1 cellular context compared by ENCODE assay signal in the genomic region with DNA sequence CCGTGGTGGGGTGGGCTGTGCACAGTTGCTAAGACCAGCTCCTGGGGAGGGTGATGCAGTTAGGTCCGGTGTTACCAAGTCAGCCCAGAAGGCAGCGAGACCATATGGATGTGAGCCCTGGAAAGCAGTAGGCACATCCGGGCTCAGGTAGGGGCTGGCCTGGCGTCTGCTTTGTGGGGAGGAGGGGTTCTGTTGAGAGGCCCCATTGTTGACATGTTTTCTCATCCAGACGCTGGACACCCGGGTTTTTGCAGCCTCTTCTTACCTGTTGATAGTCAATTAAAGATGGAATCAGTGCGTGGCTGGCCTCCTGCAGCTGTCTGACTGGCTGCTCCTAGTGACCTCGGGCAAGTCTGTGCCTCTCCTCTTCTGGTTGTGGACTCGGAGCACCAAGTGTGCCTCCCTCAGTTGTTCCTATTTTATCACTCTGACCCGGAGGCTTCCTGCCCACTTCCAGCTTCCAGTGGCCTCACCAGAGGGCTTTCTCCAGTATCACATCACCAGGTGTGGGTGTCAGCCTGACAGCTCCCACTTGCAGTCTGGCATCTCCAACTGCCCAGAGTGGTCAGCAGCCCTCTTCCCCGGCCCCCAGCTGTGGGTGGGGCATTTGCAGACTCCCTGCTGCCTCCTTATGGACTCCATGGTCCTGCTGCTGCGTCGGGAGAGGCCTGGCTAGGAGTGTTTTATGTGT.
TF ChIP-seq lines count a peak whose summit lies in the region.

No MANE protein-coding gene starts in this region.

TF ChIP-seq in WTC11, 78 proteins besides CTCF, POLR2A, EP300 and RAD21 (continued from another document):
- no peak for TF ChIP-seq CDX4 (CRISPR knock-in tag; IDR thresholded peaks at IDR 0.05; ENCODE audit: borderline replicate concordance)
- no peak for TF ChIP-seq ZNF263 (CRISPR knock-in tag; IDR thresholded peaks at IDR 0.05; ENCODE audit: low read depth)
- TF ChIP-seq MLX (CRISPR knock-in tag; IDR thresholded peaks at IDR 0.05): no peak
- no peak for TF ChIP-seq ZNF396 (CRISPR knock-in tag; IDR thresholded peaks at IDR 0.05; ENCODE audit: borderline replicate concordance)
- TF ChIP-seq, protein P1, sequence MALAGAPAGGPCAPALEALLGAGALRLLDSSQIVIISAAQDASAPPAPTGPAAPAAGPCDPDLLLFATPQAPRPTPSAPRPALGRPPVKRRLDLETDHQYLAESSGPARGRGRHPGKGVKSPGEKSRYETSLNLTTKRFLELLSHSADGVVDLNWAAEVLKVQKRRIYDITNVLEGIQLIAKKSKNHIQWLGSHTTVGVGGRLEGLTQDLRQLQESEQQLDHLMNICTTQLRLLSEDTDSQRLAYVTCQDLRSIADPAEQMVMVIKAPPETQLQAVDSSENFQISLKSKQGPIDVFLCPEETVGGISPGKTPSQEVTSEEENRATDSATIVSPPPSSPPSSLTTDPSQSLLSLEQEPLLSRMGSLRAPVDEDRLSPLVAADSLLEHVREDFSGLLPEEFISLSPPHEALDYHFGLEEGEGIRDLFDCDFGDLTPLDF (CRISPR knock-in tag; IDR thresholded peaks at IDR 0.05): no peak
